Comparison of ENCODE assay signal across 1 cellular context in the genomic region with DNA sequence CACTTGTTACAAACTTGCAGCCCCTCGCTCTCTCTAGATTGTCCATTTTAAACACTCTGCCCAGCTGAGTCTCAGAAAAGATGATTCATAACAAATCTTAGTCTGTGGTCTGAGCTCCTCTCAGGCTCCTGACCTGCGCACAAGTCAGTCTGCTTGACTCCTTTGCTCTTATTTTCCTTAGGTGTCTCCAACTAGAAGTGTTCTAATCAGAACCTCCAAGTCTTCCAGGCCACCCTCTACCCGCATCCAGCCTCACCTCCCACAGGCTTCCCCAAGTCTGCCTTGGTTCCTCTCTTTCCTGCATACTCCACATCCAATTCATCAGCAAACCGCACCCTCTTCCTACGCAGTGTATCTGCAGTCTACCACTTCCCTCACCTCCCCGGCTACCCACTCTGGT.
TF ChIP-seq lines count a peak whose summit lies in the region.

No MANE protein-coding gene starts in this region.

TF ChIP-seq in GM12878, 131 proteins besides CTCF, POLR2A, EP300 and RAD21 (continued from another document):
- TF ChIP-seq, protein P1, sequence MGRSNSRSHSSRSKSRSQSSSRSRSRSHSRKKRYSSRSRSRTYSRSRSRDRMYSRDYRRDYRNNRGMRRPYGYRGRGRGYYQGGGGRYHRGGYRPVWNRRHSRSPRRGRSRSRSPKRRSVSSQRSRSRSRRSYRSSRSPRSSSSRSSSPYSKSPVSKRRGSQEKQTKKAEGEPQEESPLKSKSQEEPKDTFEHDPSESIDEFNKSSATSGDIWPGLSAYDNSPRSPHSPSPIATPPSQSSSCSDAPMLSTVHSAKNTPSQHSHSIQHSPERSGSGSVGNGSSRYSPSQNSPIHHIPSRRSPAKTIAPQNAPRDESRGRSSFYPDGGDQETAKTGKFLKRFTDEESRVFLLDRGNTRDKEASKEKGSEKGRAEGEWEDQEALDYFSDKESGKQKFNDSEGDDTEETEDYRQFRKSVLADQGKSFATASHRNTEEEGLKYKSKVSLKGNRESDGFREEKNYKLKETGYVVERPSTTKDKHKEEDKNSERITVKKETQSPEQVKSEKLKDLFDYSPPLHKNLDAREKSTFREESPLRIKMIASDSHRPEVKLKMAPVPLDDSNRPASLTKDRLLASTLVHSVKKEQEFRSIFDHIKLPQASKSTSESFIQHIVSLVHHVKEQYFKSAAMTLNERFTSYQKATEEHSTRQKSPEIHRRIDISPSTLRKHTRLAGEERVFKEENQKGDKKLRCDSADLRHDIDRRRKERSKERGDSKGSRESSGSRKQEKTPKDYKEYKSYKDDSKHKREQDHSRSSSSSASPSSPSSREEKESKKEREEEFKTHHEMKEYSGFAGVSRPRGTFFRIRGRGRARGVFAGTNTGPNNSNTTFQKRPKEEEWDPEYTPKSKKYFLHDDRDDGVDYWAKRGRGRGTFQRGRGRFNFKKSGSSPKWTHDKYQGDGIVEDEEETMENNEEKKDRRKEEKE (IDR thresholded peaks at IDR 0.05): no peak
- TF ChIP-seq DPF2 (IDR thresholded peaks at IDR 0.05): peak; percentile 68; the same call in 1 of the 2 replicates
- 0 out of 2 replicates have a peak, but pooled peaks have one; percentile 23 for TF ChIP-seq NR2F1 (conservative IDR thresholded peaks at IDR 0.05)
- TF ChIP-seq BRCA1 (IDR thresholded peaks at IDR 0.05; ENCODE audit: low read depth, low read length): no peak
- TF ChIP-seq ETV6 (conservative IDR thresholded peaks at IDR 0.05 in 1 of 2, IDR thresholded peaks at IDR 0.05 in 1 of 2; ENCODE audit: borderline replicate concordance in 1 of 2, low read depth in 1 of 2): no peak
- TF ChIP-seq IKZF1 (conservative IDR thresholded peaks at IDR 0.05): peak; percentile 72
- TF ChIP-seq NFIC (IDR thresholded peaks at IDR 0.05; ENCODE audit: low read depth, low read length): no peak
- TF ChIP-seq NFYA (IDR thresholded peaks at IDR 0.05; ENCODE audit: borderline replicate concordance, low read depth, low read length): no peak
- no peak for TF ChIP-seq ZBED1 (IDR thresholded peaks at IDR 0.05; ENCODE audit: borderline replicate concordance)
- TF ChIP-seq SREBF1 (IDR thresholded peaks at IDR 0.05; ENCODE audit: low read length): no peak
